In genomic region chr22:50249382-50250248, GRCh38 we compare ENCODE assay signal across 6 cellular contexts. TPM values are rescaled to one million over a fixed set of nuclear protein-coding genes. Genes with fewer than 3 reads are reported as not detected.
A peak's percentile ranks its signal among the peaks of the same experiment; 100 is the strongest.
DNase-seq lines count a peak whose midpoint lies in the region; ATAC-seq, FAIRE-seq and TF ChIP-seq lines count a peak whose summit lies in the region.
"Had no signal": no experiment of that assay in that cellular context is flagged by ENCODE, and none has a peak within 500 bp of the region (broad histone marks: within the 10 kb centered on the region; RNA-seq: fewer than 3 reads in every experiment).

No MANE protein-coding gene starts in this region.

- ATAC-seq in HG02852 (IDR thresholded peaks at IDR 0.05; ENCODE audit: unreplicated experiment) = no peak

- peaks cover 14% of the 10 kb centered on the region for H3K36me3 ChIP-seq in HUES6 (ENCODE audit: control insufficient read depth, insufficient read depth, low read length)
- H3K36me3 ChIP-seq in astrocyte (ENCODE audit: insufficient read depth, low read length) = no peaks in the 10 kb centered on the region
- peaks cover 15% of the 10 kb centered on the region for H3K36me3 ChIP-seq in rectal smooth muscle tissue (ENCODE audit: control insufficient read depth, insufficient read depth, low read length)

- FAIRE-seq in astrocyte (lab: Jason Lieb, UNC) = no peak
- FAIRE-seq in frontal cortex (lab: Jason Lieb, UNC) = no peak

- peak overlapping the region; percentile 81 for H3K4me3 Mint-ChIP-seq in astrocyte (ENCODE audit: unreplicated experiment)

- H3K4me3 ChIP-seq in HUES6 (ENCODE audit: low read depth, low read length) (peak overlapping the region; percentile 83; the same call in 1 of the 2 replicates), astrocyte (ENCODE audit: insufficient read depth, low read depth, low read length) (no peak overlapping the region), rectal smooth muscle tissue (ENCODE audit: low read length) (peak overlapping the region; percentile 97)

- no peak for TF ChIP-seq CTCF in astrocyte (IDR thresholded peaks at IDR 0.05; ENCODE audit: insufficient read depth, low read depth, low read length)

- H3K27me3 Mint-ChIP-seq in astrocyte (ENCODE audit: low read depth, unreplicated experiment) = no peaks in the 10 kb centered on the region

- H3K9me3 Mint-ChIP-seq in astrocyte (ENCODE audit: unreplicated experiment) = no peaks in the 10 kb centered on the region

- H3K4me1 ChIP-seq in HUES6 (ENCODE audit: control insufficient read depth, insufficient read depth, low read length) (peaks cover 17% of the 10 kb centered on the region), astrocyte (ENCODE audit: insufficient read depth, low read length) (peaks cover 30% of the 10 kb centered on the region), rectal smooth muscle tissue (ENCODE audit: control insufficient read depth, insufficient read depth, low read length) (peaks cover 14% of the 10 kb centered on the region)

- H3K9me3 ChIP-seq in HUES6 (ENCODE audit: control insufficient read depth, insufficient read depth, low read depth, low read length) (no peaks in the 10 kb centered on the region), astrocyte (ENCODE audit: insufficient read depth, low read depth, low read length) (no peaks in the 10 kb centered on the region)

- H3K79me2 ChIP-seq in astrocyte (ENCODE audit: insufficient read depth, low read length) = peaks cover 43% of the 10 kb centered on the region

- H3K27ac ChIP-seq in HUES6 (ENCODE audit: low read depth, low read length) (no peak overlapping the region), astrocyte (ENCODE audit: low read depth, low read length) (no peak overlapping the region), rectal smooth muscle tissue (ENCODE audit: low read depth, low read length) (no peak overlapping the region)

- no peak overlapping the region for H2AFZ ChIP-seq in astrocyte (ENCODE audit: low read depth, low read length)

- H3K4me2 ChIP-seq in astrocyte (ENCODE audit: low read length) = peak overlapping the region; percentile 99

- no peaks in the 10 kb centered on the region for H3K27me3 ChIP-seq in HUES6 (ENCODE audit: control insufficient read depth, insufficient read depth, low read length)
- no peaks in the 10 kb centered on the region for H3K27me3 ChIP-seq in astrocyte (ENCODE audit: insufficient read depth, low read length)
- no peaks in the 10 kb centered on the region for H3K27me3 ChIP-seq in rectal smooth muscle tissue (ENCODE audit: control insufficient read depth, insufficient read depth, low read length)

- peaks cover 3% of the 10 kb centered on the region for H3K36me3 Mint-ChIP-seq in astrocyte (ENCODE audit: low read depth, unreplicated experiment)

- no peak overlapping the region for H3K27ac Mint-ChIP-seq in astrocyte (ENCODE audit: unreplicated experiment)

- DNase-seq in astrocyte (ENCODE audit: low read depth) = no peak
- DNase-seq in frontal cortex (ENCODE audit: low spot score in 2 of 2) = no peak
- DNase-seq: NCI-H1092 treated with DMSO at 0.1 percent for 48 hours had no signal

- H3K9ac ChIP-seq in HUES6 (ENCODE audit: low read length) (no peak overlapping the region), astrocyte (ENCODE audit: low read length) (peak overlapping the region; percentile 89), rectal smooth muscle tissue (ENCODE audit: low read length) (no peak overlapping the region)

- peaks cover 2% of the 10 kb centered on the region for H3K4me1 Mint-ChIP-seq in astrocyte (ENCODE audit: low read depth, unreplicated experiment)

- H4K20me1 ChIP-seq in astrocyte (ENCODE audit: insufficient read depth, low read length) = peaks cover 44% of the 10 kb centered on the region

RNA-seq across cellular contexts. Expression of gene HDAC10, which starts 1.4 kb away (rescaled TPM):
- total RNA-seq in astrocyte (36.8 and 46.5 TPM in 2 replicates), frontal cortex (16.7 TPM)

RNA-seq across cellular contexts. Expression of gene TUBGCP6, which starts 4.8 kb away (rescaled TPM):
- total RNA-seq in astrocyte = 25.4 and 26.3 TPM in 2 replicates
- 29.3 TPM for total RNA-seq in frontal cortex

RNA-seq across cellular contexts. Expression of gene MAPK12, which starts 11.9 kb away (rescaled TPM):
- total RNA-seq in astrocyte = 29.1 and 36.4 TPM in 2 replicates
- total RNA-seq in frontal cortex = 11.4 TPM

RNA-seq across cellular contexts. Expression of gene MAPK11, which starts 20.6 kb away (rescaled TPM):
- total RNA-seq in astrocyte (19.6 and 22.4 TPM in 2 replicates), frontal cortex (16.3 TPM)

RNA-seq across cellular contexts. Expression of gene SELENOO, which starts 48.8 kb away (rescaled TPM):
- total RNA-seq in astrocyte (16.9 and 18.5 TPM in 2 replicates), frontal cortex (6.1 TPM)
